In genomic region chr6:71582820-71583219, GRCh38 we compare ENCODE assay signal across 6 cellular contexts.
"Had no signal": no experiment of that assay in that cellular context is flagged by ENCODE, and none has a peak within 500 bp of the region (broad histone marks: within the 10 kb centered on the region; RNA-seq: fewer than 3 reads in every experiment).

No MANE protein-coding gene starts in this region.

- H3K27ac Mint-ChIP-seq: GM23338, H9, IgD-negative memory B cell had no signal

- H3K36me3 Mint-ChIP-seq: IgD-negative memory B cell had no signal

- DNase-seq: H9, HCEC 1CT, KBM-7 had no signal

- ATAC-seq: GM23338, HepG2 had no signal

- H3K9me3 Mint-ChIP-seq: GM23338, H9, IgD-negative memory B cell had no signal
